In the genomic region with DNA sequence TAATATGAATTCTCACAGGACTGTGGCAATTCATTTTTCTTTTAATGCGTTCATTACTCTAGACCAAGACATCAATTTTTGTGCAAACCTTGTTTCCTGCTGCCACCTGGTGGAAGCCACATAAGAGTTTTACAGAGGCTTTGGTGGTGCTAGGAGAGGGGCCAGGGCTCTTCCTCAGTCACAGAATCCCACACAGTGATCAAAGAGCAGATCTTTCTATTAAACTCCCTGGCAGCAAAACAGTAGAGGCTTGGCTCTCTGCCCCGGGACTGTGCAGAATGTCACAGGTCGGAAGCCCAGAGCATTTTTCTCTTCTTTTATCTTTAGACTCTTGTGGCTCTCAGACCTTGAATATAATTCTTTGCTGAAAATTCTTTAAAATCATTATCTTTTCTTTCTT, we compare ENCODE assay signal across 8 cellular contexts.
A peak's percentile ranks its signal among the peaks of the same experiment; 100 is the strongest.
DNase-seq lines count a peak whose midpoint lies in the region; ATAC-seq and TF ChIP-seq lines count a peak whose summit lies in the region.

No MANE protein-coding gene starts in this region.

- peak overlapping the region; percentile 24 for H3K9ac ChIP-seq in skeletal muscle satellite cell (ENCODE audit: low read depth, low read length)

- no peaks in the 10 kb centered on the region for H3K36me3 Mint-ChIP-seq in activated CD8-positive, alpha-beta T cell treated with anti-CD3 and anti-CD28 coated beads for 36 hours (ENCODE audit: low read depth)

- intact Hi-C loops in activated CD8-positive, alpha-beta T cell treated with anti-CD3 and anti-CD28 coated beads for 36 hours (cut with micrococcal nuclease) = no loop called here

- TF ChIP-seq CTCF in HFF-Myc (IDR thresholded peaks at IDR 0.05; ENCODE audit: low read depth, low read length, missing control alignments) (peak; percentile 26), right atrium auricular region (IDR thresholded peaks at IDR 0.05) (peak; percentile 48 to 73)
- TF ChIP-seq CTCF in activated CD8-positive, alpha-beta T cell treated with anti-CD3 and anti-CD28 coated beads for 36 hours (IDR thresholded peaks at IDR 0.05) = no peak

- no peak overlapping the region for H3K27ac Mint-ChIP-seq in activated CD8-positive, alpha-beta T cell treated with anti-CD3 and anti-CD28 coated beads for 36 hours

- peaks cover 0 to 8% of the 10 kb centered on the region in 2 donors for H3K9me3 ChIP-seq in right atrium auricular region
- no peaks in the 10 kb centered on the region for H3K9me3 ChIP-seq in skeletal muscle satellite cell (replicated peaks; ENCODE audit: low read length)

- no peak for ATAC-seq in activated CD8-positive, alpha-beta T cell treated with anti-CD3 and anti-CD28 coated beads for 36 hours
- no peak for ATAC-seq in GM18520 (IDR thresholded peaks at IDR 0.05; ENCODE audit: unreplicated experiment)

- no peaks in the 10 kb centered on the region for H3K36me3 ChIP-seq in right atrium auricular region
- no peaks in the 10 kb centered on the region for H3K36me3 ChIP-seq in skeletal muscle satellite cell (ENCODE audit: insufficient read depth, low read length)

- no peak overlapping the region for H3K4me3 ChIP-seq in HFF-Myc (replicated peaks; ENCODE audit: low read depth, low read length)
- H3K4me3 ChIP-seq in right atrium auricular region = no peak overlapping the region
- no peak overlapping the region for H3K4me3 ChIP-seq in skeletal muscle satellite cell (ENCODE audit: low read length)

- H3K4me2 ChIP-seq in skeletal muscle satellite cell (ENCODE audit: low read length) = no peak overlapping the region

- CTCF ChIA-PET in activated CD8-positive, alpha-beta T cell treated with anti-CD3 and anti-CD28 coated beads for 36 hours (lab: Charles Lee) = no interaction called here

- peaks cover 5% of the 10 kb centered on the region for H3K27me3 Mint-ChIP-seq in activated CD8-positive, alpha-beta T cell treated with anti-CD3 and anti-CD28 coated beads for 36 hours

- no peak overlapping the region for H3K4me3 Mint-ChIP-seq in activated CD8-positive, alpha-beta T cell treated with anti-CD3 and anti-CD28 coated beads for 36 hours

- no peaks in the 10 kb centered on the region for H3K4me1 ChIP-seq in right atrium auricular region
- peaks cover 6% of the 10 kb centered on the region for H3K4me1 ChIP-seq in skeletal muscle satellite cell (ENCODE audit: control insufficient read depth, insufficient read depth, low read length)

- H3K27ac ChIP-seq in right atrium auricular region = no peak overlapping the region

- POLR2A ChIA-PET in activated CD8-positive, alpha-beta T cell treated with anti-CD3 and anti-CD28 coated beads for 36 hours (lab: Charles Lee) = no interaction called here

- peak; percentile 48 for DNase-seq in NCI-H2107 treated with DMSO at 0.1 percent for 48 hours (lab: John Stamatoyannopoulos, UW; ENCODE audit: unreplicated experiment)
- no peak for DNase-seq in NCI-H2107 (lab: John Stamatoyannopoulos, UW)
- no peak for DNase-seq in HFF-Myc (ENCODE audit: extremely low read depth, low read depth)
- DNase-seq in NCI-H2081 (lab: John Stamatoyannopoulos, UW) = peak; percentile 76 to 82
- DNase-seq in activated CD8-positive, alpha-beta T cell treated with anti-CD3 and anti-CD28 coated beads for 36 hours = peak; percentile 49
- DNase-seq in right atrium auricular region (ENCODE audit: low spot score) = no peak

- H3K4me1 Mint-ChIP-seq in activated CD8-positive, alpha-beta T cell treated with anti-CD3 and anti-CD28 coated beads for 36 hours (ENCODE audit: low read depth) = no peaks in the 10 kb centered on the region

- no peaks in the 10 kb centered on the region for H3K9me3 Mint-ChIP-seq in activated CD8-positive, alpha-beta T cell treated with anti-CD3 and anti-CD28 coated beads for 36 hours

- H3K27me3 ChIP-seq in right atrium auricular region (no peaks in the 10 kb centered on the region), skeletal muscle satellite cell (ENCODE audit: control insufficient read depth, insufficient read depth, low read length) (no peaks in the 10 kb centered on the region)

Comparison
In these comparisons a context has a peak if more than half of its experiments do, and no peak if none do; other contexts are left out.
1. DNase-seq: peak in NCI-H2107 treated with DMSO at 0.1 percent for 48 hours (single experiment), NCI-H2081 (2 of 2) and activated CD8-positive, alpha-beta T cell treated with anti-CD3 and anti-CD28 coated beads for 36 hours (single experiment); none in NCI-H2107 (single experiment), HFF-Myc (single experiment) and right atrium auricular region (single experiment).